8 cellular contexts compared by ENCODE assay signal in genomic region chr4:7831330-7831729, GRCh38.
A peak's percentile ranks its signal among the peaks of the same experiment; 100 is the strongest.
DNase-seq lines count a peak whose midpoint lies in the region; ATAC-seq and TF ChIP-seq lines count a peak whose summit lies in the region.

No MANE protein-coding gene starts in this region.

- 84 to 100% methylated on average over 4 to 6 of the region's 7 CpGs for WGBS in mesodermal cell (ENCODE audit: insufficient coverage in 2 of 2), 2 experiments

- ATAC-seq in HG02973 (IDR thresholded peaks at IDR 0.05; ENCODE audit: unreplicated experiment), result peak; percentile 57
- no peak for ATAC-seq in HG03342 (IDR thresholded peaks at IDR 0.05; ENCODE audit: unreplicated experiment)

- DNase-seq in AG09319 (ENCODE audit: extremely low read depth, low read depth) (peak; percentile 56), NCI-H2227 (lab: John Stamatoyannopoulos, UW; ENCODE audit: unreplicated experiment) (no peak), middle frontal gyrus (ENCODE audit: extremely low spot score, low spot score) (no peak), endothelial cell (ENCODE audit: low spot score) (no peak)
- DNase-seq in activated T-helper 2 cell treated with anti-CD3 and anti-CD28 coated beads, Interferon-gamma antibody, Interleukin-2, Interleukin-4, amounts not matched to agents 10 μg/mL and 5 μg/mL and 100 μg/mL, durations not matched to agents 14 hours and 24 hours and 36 hours (ENCODE audit: low spot score), result no peak

- H3K4me3 Mint-ChIP-seq in activated T-helper 2 cell treated with anti-CD3 and anti-CD28 coated beads, Interferon-gamma antibody, Interleukin-2, Interleukin-4, amounts not matched to agents 10 μg/mL and 5 μg/mL and 100 μg/mL, durations not matched to agents 14 hours and 24 hours and 36 hours (ENCODE audit: low read depth), result no peak overlapping the region
- no peak overlapping the region for H3K4me3 Mint-ChIP-seq in endothelial cell (ENCODE audit: unreplicated experiment)

- H3K36me3 ChIP-seq in mesodermal cell (ENCODE audit: control insufficient read depth, insufficient read depth, low read length), result peaks cover 88% of the 10 kb centered on the region

- H3K27ac Mint-ChIP-seq in activated T-helper 2 cell treated with anti-CD3 and anti-CD28 coated beads, Interferon-gamma antibody, Interleukin-2, Interleukin-4, amounts not matched to agents 10 μg/mL and 5 μg/mL and 100 μg/mL, durations not matched to agents 14 hours and 24 hours and 36 hours, result peak overlapping the region; percentile 39
- no peak overlapping the region for H3K27ac Mint-ChIP-seq in endothelial cell (ENCODE audit: unreplicated experiment)

- H3K9me3 Mint-ChIP-seq in activated T-helper 2 cell treated with anti-CD3 and anti-CD28 coated beads, Interferon-gamma antibody, Interleukin-2, Interleukin-4, amounts not matched to agents 10 μg/mL and 5 μg/mL and 100 μg/mL, durations not matched to agents 14 hours and 24 hours and 36 hours, result peaks cover 10% of the 10 kb centered on the region
- no peaks in the 10 kb centered on the region for H3K9me3 Mint-ChIP-seq in endothelial cell (ENCODE audit: unreplicated experiment)

- H3K4me3 ChIP-seq in mesodermal cell (ENCODE audit: extremely low read depth, insufficient read depth, low read length, poor library complexity, severe bottlenecking), result no peak overlapping the region

- peak overlapping the region; percentile 57 for H3K27ac ChIP-seq in mesodermal cell (ENCODE audit: low read depth, low read length, severe bottlenecking)

- H3K9me3 ChIP-seq in mesodermal cell (ENCODE audit: control insufficient read depth, low read length), result no peaks in the 10 kb centered on the region

- peaks cover 59% of the 10 kb centered on the region for H3K4me1 Mint-ChIP-seq in activated T-helper 2 cell treated with anti-CD3 and anti-CD28 coated beads, Interferon-gamma antibody, Interleukin-2, Interleukin-4, amounts not matched to agents 10 μg/mL and 5 μg/mL and 100 μg/mL, durations not matched to agents 14 hours and 24 hours and 36 hours (ENCODE audit: low read depth)
- peaks cover 19% of the 10 kb centered on the region for H3K4me1 Mint-ChIP-seq in endothelial cell (ENCODE audit: unreplicated experiment)

- no peaks in the 10 kb centered on the region for H3K27me3 Mint-ChIP-seq in activated T-helper 2 cell treated with anti-CD3 and anti-CD28 coated beads, Interferon-gamma antibody, Interleukin-2, Interleukin-4, amounts not matched to agents 10 μg/mL and 5 μg/mL and 100 μg/mL, durations not matched to agents 14 hours and 24 hours and 36 hours (ENCODE audit: low read depth)
- peaks cover 3% of the 10 kb centered on the region for H3K27me3 Mint-ChIP-seq in endothelial cell (ENCODE audit: unreplicated experiment)

- H3K36me3 Mint-ChIP-seq in activated T-helper 2 cell treated with anti-CD3 and anti-CD28 coated beads, Interferon-gamma antibody, Interleukin-2, Interleukin-4, amounts not matched to agents 10 μg/mL and 5 μg/mL and 100 μg/mL, durations not matched to agents 14 hours and 24 hours and 36 hours (ENCODE audit: low read depth), result peaks cover 72% of the 10 kb centered on the region
- peaks cover 45% of the 10 kb centered on the region for H3K36me3 Mint-ChIP-seq in endothelial cell (ENCODE audit: low read depth, unreplicated experiment)

- intact Hi-C loops in activated T-helper 2 cell treated with anti-CD3 and anti-CD28 coated beads, Interferon-gamma antibody, Interleukin-2, Interleukin-4, amounts not matched to agents 10 μg/mL and 5 μg/mL and 100 μg/mL, durations not matched to agents 14 hours and 24 hours and 36 hours (cut with micrococcal nuclease), result no loop called here

- TF ChIP-seq CTCF in AG09319 (IDR thresholded peaks at IDR 0.05; ENCODE audit: low read depth, low read length) (no peak), endothelial cell (IDR thresholded peaks at IDR 0.05; ENCODE audit: unreplicated experiment) (no peak)

- H3K4me1 ChIP-seq in mesodermal cell (ENCODE audit: control insufficient read depth, insufficient read depth, low read length, poor library complexity, severe bottlenecking), result peaks cover 34% of the 10 kb centered on the region
